ENCODE assay signal across 8 cellular contexts in genomic region chr16:9047689-9048301, GRCh38. TPM values are rescaled to one million over a fixed set of nuclear protein-coding genes. Genes with fewer than 3 reads are reported as not detected.
DNase-seq lines count a peak whose midpoint lies in the region; ATAC-seq and TF ChIP-seq lines count a peak whose summit lies in the region.

No MANE protein-coding gene starts in this region.

- no TSS peak for BruUV-seq in MCF 10A (replicated peaks; lab: Mats Ljungman, UMichigan)

- peak overlapping the region; percentile 72 for H3K27ac Mint-ChIP-seq in MCF 10A (ENCODE audit: low read depth, unreplicated experiment)
- H3K27ac Mint-ChIP-seq in CD8-positive, alpha-beta memory T cell, result no peak overlapping the region

- no peak for TF ChIP-seq RAD21 in Ishikawa (IDR thresholded peaks at IDR 0.05; ENCODE audit: low read depth)

- peak; percentile 94 for DNase-seq in COLO829 (ENCODE audit: low spot score)
- DNase-seq in T1000 (lab: John Stamatoyannopoulos, UW), result peak; percentile 93
- peak; percentile 99 for DNase-seq in MCF 10A (ENCODE audit: unreplicated experiment)
- peak; percentile 99 for DNase-seq in iris pigment epithelial cell (ENCODE audit: low read depth)
- peak; percentile 43 for DNase-seq in stimulated activated CD4-positive, alpha-beta T cell treated with anti-CD3 and anti-CD28 coated beads, Interleukin-12 subunit alpha, Interleukin-12 subunit beta, amount 100 ng/mL, for 4 hours
- DNase-seq in CD8-positive, alpha-beta memory T cell, result no peak

- H3K36me3 ChIP-seq in CD8-positive, alpha-beta memory T cell (ENCODE audit: insufficient read depth, low read length), result no peaks in the 10 kb centered on the region

- intact Hi-C loops in MCF 10A (cut with micrococcal nuclease), result no loop called here

- no peak overlapping the region for H3K4me3 Mint-ChIP-seq in MCF 10A (ENCODE audit: unreplicated experiment)
- no peak overlapping the region for H3K4me3 Mint-ChIP-seq in CD8-positive, alpha-beta memory T cell

- H3K27me3 ChIP-seq in CD8-positive, alpha-beta memory T cell (ENCODE audit: insufficient read depth, low read length, poor library complexity, severe bottlenecking), result no peaks in the 10 kb centered on the region

- CTCF ChIA-PET in MCF 10A (lab: Yijun Ruan, JAX), result interaction anchor here (0.6 to 2.1 kb wide), 8 partner anchors 9 to 1906 kb away, joined by 3 to 15 read pairs (median 6); no protein-coding TSS in a partner anchor
- CTCF ChIA-PET in CD8-positive, alpha-beta memory T cell (lab: Charles Lee), result no interaction called here

- peaks cover 15% of the 10 kb centered on the region for H3K4me1 Mint-ChIP-seq in MCF 10A (ENCODE audit: insufficient read depth, unreplicated experiment)
- H3K4me1 Mint-ChIP-seq in CD8-positive, alpha-beta memory T cell, result peaks cover 3 to 9% (median 6%) of the 10 kb centered on the region in 3 donors

- peak; percentile 94 for TF ChIP-seq EP300 in Ishikawa (IDR thresholded peaks at IDR 0.05; ENCODE audit: borderline replicate concordance)

- no peaks in the 10 kb centered on the region for H3K9me3 ChIP-seq in CD8-positive, alpha-beta memory T cell (ENCODE audit: low read length)

- H3K4me1 ChIP-seq in CD8-positive, alpha-beta memory T cell (ENCODE audit: insufficient read depth, low read length), result no peaks in the 10 kb centered on the region

- no peaks in the 10 kb centered on the region for H3K36me3 Mint-ChIP-seq in MCF 10A (ENCODE audit: insufficient read depth, unreplicated experiment)
- peaks cover 0 to 13% (median 0%) of the 10 kb centered on the region in 3 donors for H3K36me3 Mint-ChIP-seq in CD8-positive, alpha-beta memory T cell

- TF ChIP-seq CTCF in MCF 10A (IDR thresholded peaks at IDR 0.05; ENCODE audit: unreplicated experiment), result no peak

- no peak overlapping the region for H3K4me3 ChIP-seq in CD8-positive, alpha-beta memory T cell (ENCODE audit: low read length)

- H3K9me3 Mint-ChIP-seq in MCF 10A (ENCODE audit: unreplicated experiment), result no peaks in the 10 kb centered on the region
- peaks cover 0 to 9% (median 6%) of the 10 kb centered on the region in 5 donors for H3K9me3 Mint-ChIP-seq in CD8-positive, alpha-beta memory T cell

- POLR2A ChIA-PET in MCF 10A (lab: Yijun Ruan, JAX), result interaction anchor here (0.7 to 1.9 kb wide), 11 partner anchors 10 to 179 kb away, joined by 3 to 9 read pairs (median 4); partner anchors contain the start of genes CARHSP1 and HAPSTR1
- POLR2A ChIA-PET in CD8-positive, alpha-beta memory T cell (lab: Charles Lee), result no interaction called here

- no peak overlapping the region for H3K27ac ChIP-seq in CD8-positive, alpha-beta memory T cell (ENCODE audit: low read depth, low read length)

- peak; percentile 81 for ATAC-seq in GM21447 (IDR thresholded peaks at IDR 0.05; ENCODE audit: unreplicated experiment)

- no peaks in the 10 kb centered on the region for H3K27me3 Mint-ChIP-seq in MCF 10A (ENCODE audit: insufficient read depth, unreplicated experiment)
- H3K27me3 Mint-ChIP-seq in CD8-positive, alpha-beta memory T cell, result peaks cover 2 to 4% of the 10 kb centered on the region in 2 donors

TF ChIP-seq in Ishikawa, 13 proteins besides CTCF, POLR2A, EP300 and RAD21:
- TF ChIP-seq TEAD4 (IDR thresholded peaks at IDR 0.05), result peak; percentile 46; the same call in 1 of the 2 replicates
- TF ChIP-seq CEBPB (IDR thresholded peaks at IDR 0.05), result peak; percentile 50; the same call in 1 of the 2 replicates
- TF ChIP-seq NFIC (IDR thresholded peaks at IDR 0.05), result peak; percentile 78
- TF ChIP-seq REST (IDR thresholded peaks at IDR 0.05; ENCODE audit: low read depth), result peak; percentile 8; the same call in 1 of the 2 replicates
- peak; percentile 93 for TF ChIP-seq ZBTB7A (IDR thresholded peaks at IDR 0.05; ENCODE audit: low read depth)
- TF ChIP-seq USF1 (IDR thresholded peaks at IDR 0.05), result no peak; the same call in 1 of the 2 replicates
- TF ChIP-seq TCF12 (IDR thresholded peaks at IDR 0.05; ENCODE audit: low read depth), result peak; percentile 93
- TF ChIP-seq YY1 (IDR thresholded peaks at IDR 0.05; ENCODE audit: low read depth), result 0 out of 2 replicates have a peak, but pooled peaks have one; percentile 22
- no peak for TF ChIP-seq CREB1 (IDR thresholded peaks at IDR 0.05; ENCODE audit: low read depth)
- peak; percentile 21; the same call in 1 of the 2 replicates for TF ChIP-seq MAX (IDR thresholded peaks at IDR 0.05)
- TF ChIP-seq FOXM1 (IDR thresholded peaks at IDR 0.05; ENCODE audit: borderline replicate concordance, low read depth), result peak; percentile 84
- no peak for TF ChIP-seq TAF1 (IDR thresholded peaks at IDR 0.05; ENCODE audit: low read depth)
- no peak for TF ChIP-seq EGR1 (IDR thresholded peaks at IDR 0.05)

RNA-seq across cellular contexts. Expression of gene HAPSTR1, which starts 43.6 kb away (rescaled TPM):
- 87.4 and 88.9 TPM in 2 replicates for total RNA-seq in MCF 10A (2022)
- total RNA-seq in CD8-positive, alpha-beta memory T cell, result 10 to 100 TPM; 60.4 to 61.2 TPM
- polyA plus RNA-seq in CD8-positive, alpha-beta memory T cell, result 21.3 TPM

Comparison
In these comparisons a context has a peak if more than half of its experiments do, and no peak if none do; other contexts are left out.
1. DNase-seq: peak in COLO829 (single experiment), T1000 (single experiment), MCF 10A (single experiment), iris pigment epithelial cell (single experiment) and stimulated activated CD4-positive, alpha-beta T cell treated with anti-CD3 and anti-CD28 coated beads, Interleukin-12 subunit alpha, Interleukin-12 subunit beta, amount 100 ng/mL, for 4 hours (single experiment); none in CD8-positive, alpha-beta memory T cell (0 of 5).